In genomic region chr2:232478571-232479340, GRCh38 we compare ENCODE assay signal across 1 cellular context.
TF ChIP-seq lines count a peak whose summit lies in the region.

No MANE protein-coding gene starts in this region.

TF ChIP-seq in HepG2, 621 proteins besides CTCF, POLR2A, EP300 and RAD21:
- TF ChIP-seq SRY (CRISPR knock-in tag; IDR thresholded peaks at IDR 0.05) (no peak), ZFP41 (CRISPR knock-in tag; IDR thresholded peaks at IDR 0.05; ENCODE audit: borderline replicate concordance) (no peak), ZNF557 (CRISPR knock-in tag; IDR thresholded peaks at IDR 0.05) (no peak), MXD1 (CRISPR knock-in tag; IDR thresholded peaks at IDR 0.05) (no peak), ZNF788 (CRISPR knock-in tag; IDR thresholded peaks at IDR 0.05; ENCODE audit: borderline replicate concordance) (no peak), ZNF674 (CRISPR knock-in tag; IDR thresholded peaks at IDR 0.05; ENCODE audit: low read depth) (no peak), ZZZ3 (CRISPR knock-in tag; IDR thresholded peaks at IDR 0.05; ENCODE audit: borderline replicate concordance) (no peak), TCF12 (IDR thresholded peaks at IDR 0.05) (no peak), TCF12 (CRISPR knock-in tag; IDR thresholded peaks at IDR 0.05) (no peak), ARNT2 (CRISPR knock-in tag; IDR thresholded peaks at IDR 0.05; ENCODE audit: low read depth) (no peak), REPIN1 (CRISPR knock-in tag; IDR thresholded peaks at IDR 0.05; ENCODE audit: borderline replicate concordance, low read depth) (no peak), TERF1 (CRISPR knock-in tag; IDR thresholded peaks at IDR 0.05) (no peak), RERE (CRISPR knock-in tag; IDR thresholded peaks at IDR 0.05; ENCODE audit: low read depth) (no peak), CENPT (CRISPR knock-in tag; IDR thresholded peaks at IDR 0.05; ENCODE audit: low read depth) (no peak)
- TF ChIP-seq, protein P1, sequence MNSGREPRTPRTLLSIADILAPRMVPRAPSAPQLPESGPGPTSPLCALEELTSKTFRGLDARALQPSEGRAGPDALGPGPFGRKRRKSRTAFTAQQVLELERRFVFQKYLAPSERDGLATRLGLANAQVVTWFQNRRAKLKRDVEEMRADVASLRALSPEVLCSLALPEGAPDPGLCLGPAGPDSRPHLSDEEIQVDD (CRISPR knock-in tag; IDR thresholded peaks at IDR 0.05; ENCODE audit: borderline replicate concordance) = no peak
- TF ChIP-seq, protein P2, sequence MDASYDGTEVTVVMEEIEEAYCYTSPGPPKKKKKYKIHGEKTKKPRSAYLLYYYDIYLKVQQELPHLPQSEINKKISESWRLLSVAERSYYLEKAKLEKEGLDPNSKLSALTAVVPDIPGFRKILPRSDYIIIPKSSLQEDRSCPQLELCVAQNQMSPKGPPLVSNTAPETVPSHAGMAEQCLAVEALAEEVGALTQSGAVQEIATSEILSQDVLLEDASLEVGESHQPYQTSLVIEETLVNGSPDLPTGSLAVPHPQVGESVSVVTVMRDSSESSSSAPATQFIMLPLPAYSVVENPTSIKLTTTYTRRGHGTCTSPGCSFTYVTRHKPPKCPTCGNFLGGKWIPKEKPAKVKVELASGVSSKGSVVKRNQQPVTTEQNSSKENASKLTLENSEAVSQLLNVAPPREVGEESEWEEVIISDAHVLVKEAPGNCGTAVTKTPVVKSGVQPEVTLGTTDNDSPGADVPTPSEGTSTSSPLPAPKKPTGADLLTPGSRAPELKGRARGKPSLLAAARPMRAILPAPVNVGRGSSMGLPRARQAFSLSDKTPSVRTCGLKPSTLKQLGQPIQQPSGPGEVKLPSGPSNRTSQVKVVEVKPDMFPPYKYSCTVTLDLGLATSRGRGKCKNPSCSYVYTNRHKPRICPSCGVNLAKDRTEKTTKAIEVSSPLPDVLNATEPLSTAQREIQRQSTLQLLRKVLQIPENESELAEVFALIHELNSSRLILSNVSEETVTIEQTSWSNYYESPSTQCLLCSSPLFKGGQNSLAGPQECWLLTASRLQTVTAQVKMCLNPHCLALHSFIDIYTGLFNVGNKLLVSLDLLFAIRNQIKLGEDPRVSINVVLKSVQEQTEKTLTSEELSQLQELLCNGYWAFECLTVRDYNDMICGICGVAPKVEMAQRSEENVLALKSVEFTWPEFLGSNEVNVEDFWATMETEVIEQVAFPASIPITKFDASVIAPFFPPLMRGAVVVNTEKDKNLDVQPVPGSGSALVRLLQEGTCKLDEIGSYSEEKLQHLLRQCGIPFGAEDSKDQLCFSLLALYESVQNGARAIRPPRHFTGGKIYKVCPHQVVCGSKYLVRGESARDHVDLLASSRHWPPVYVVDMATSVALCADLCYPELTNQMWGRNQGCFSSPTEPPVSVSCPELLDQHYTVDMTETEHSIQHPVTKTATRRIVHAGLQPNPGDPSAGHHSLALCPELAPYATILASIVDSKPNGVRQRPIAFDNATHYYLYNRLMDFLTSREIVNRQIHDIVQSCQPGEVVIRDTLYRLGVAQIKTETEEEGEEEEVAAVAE (CRISPR knock-in tag; IDR thresholded peaks at IDR 0.05; ENCODE audit: borderline replicate concordance) = no peak
